Comparison of ENCODE assay signal across 1 cellular context in genomic region chr3:129569856-129570255, GRCh38.
A peak's percentile ranks its signal among the peaks of the same experiment; 100 is the strongest.
TF ChIP-seq lines count a peak whose summit lies in the region.

No MANE protein-coding gene starts in this region.

TF ChIP-seq in K562, 482 proteins besides CTCF, POLR2A, EP300 and RAD21:
- no peak for TF ChIP-seq MCM7 (IDR thresholded peaks at IDR 0.05)
- TF ChIP-seq BCOR (IDR thresholded peaks at IDR 0.05): peak; percentile 53; the same call in 1 of the 2 replicates
- TF ChIP-seq ADNP (tag; IDR thresholded peaks at IDR 0.05): 0 out of 2 replicates have a peak, but pooled peaks have one; percentile 29
- peak; percentile 79 for TF ChIP-seq ZFP36 (IDR thresholded peaks at IDR 0.05; ENCODE audit: low read depth, low read length, partially characterized antibody)
- TF ChIP-seq RBM25 (IDR thresholded peaks at IDR 0.05; ENCODE audit: low read depth, low read length, severe bottlenecking): peak; percentile 67
- no peak for TF ChIP-seq ZNF224 (CRISPR knock-in tag; IDR thresholded peaks at IDR 0.05)
